7 cellular contexts compared by ENCODE assay signal in the genomic region with DNA sequence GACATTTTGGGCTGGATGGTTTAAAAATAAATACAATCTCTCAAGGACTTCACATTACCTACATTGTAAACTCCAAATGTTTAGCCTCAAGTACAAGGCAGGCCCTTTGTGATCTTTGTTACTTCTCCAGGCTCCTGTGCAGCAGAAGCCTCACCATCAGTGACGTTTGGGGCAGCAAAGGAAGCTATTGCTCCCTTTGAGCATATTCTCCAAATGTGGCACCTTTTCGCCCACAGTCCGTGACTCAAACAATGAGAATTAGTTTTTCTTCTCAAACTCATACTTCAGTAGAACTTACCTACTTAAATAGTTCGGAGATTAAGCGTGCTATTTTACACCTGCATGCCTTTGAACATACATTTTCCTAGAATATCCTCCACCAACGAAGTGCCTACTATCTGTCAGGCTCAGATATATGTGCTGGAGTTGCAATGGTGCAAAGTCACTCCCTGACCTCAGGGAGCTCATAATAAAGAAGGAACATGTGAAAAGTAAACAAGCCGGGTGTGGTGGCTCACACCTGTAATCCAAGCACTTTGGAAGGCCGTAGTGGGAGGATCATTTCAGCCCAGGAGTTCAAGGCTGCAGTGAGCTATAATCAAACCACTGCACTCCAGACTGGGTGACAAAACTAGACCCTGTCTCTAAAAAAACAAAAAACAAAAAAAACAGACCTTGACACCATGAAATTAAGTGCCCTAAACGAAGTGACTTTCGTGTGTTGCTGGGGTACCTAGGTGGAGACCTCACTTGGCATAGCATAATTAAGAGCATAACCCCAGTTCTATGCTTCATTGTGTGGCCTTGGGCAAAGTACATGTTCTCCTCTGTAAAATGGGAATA. TPM values are rescaled to one million over a fixed set of nuclear protein-coding genes. Genes with fewer than 3 reads are reported as not detected.
DNase-seq lines count a peak whose midpoint lies in the region; ATAC-seq lines count a peak whose summit lies in the region.

No MANE protein-coding gene starts in this region.

- H3K27ac ChIP-seq in HUES64 (ENCODE audit: low read depth, low read length) (peak overlapping the region; percentile 92), stomach smooth muscle (ENCODE audit: low read length) (peak overlapping the region; percentile 82)

- peak overlapping the region; percentile 98 for H3K27ac Mint-ChIP-seq in activated T-helper 17 cell treated with anti-CD3 and anti-CD28 coated beads, Interleukin-2, amount 50 U/mL, for 72 hours
- H3K27ac Mint-ChIP-seq in immature natural killer cell, result peak overlapping the region; percentile 92 to 97 (median 94)

- peaks cover 37% of the 10 kb centered on the region for H3K4me1 Mint-ChIP-seq in activated T-helper 17 cell treated with anti-CD3 and anti-CD28 coated beads, Interleukin-2, amount 50 U/mL, for 72 hours
- H3K4me1 Mint-ChIP-seq in immature natural killer cell, result peaks cover 45 to 52% of the 10 kb centered on the region in 2 donors

- H3K9ac ChIP-seq in HUES64 (ENCODE audit: low read depth, low read length), result peak overlapping the region; percentile 83
- peak overlapping the region; percentile 69 to 85 for H3K9ac ChIP-seq in stomach smooth muscle (ENCODE audit: low read length in 2 of 2)

- H3K27me3 ChIP-seq in HUES64 (ENCODE audit: insufficient read depth, low read length), result no peaks in the 10 kb centered on the region
- no peaks in the 10 kb centered on the region for H3K27me3 ChIP-seq in stomach smooth muscle (ENCODE audit: control insufficient read depth in 1 of 2, insufficient read depth in 2 of 2, low read length in 2 of 2)

- peak overlapping the region; percentile 99 for H3K4me3 Mint-ChIP-seq in activated T-helper 17 cell treated with anti-CD3 and anti-CD28 coated beads, Interleukin-2, amount 50 U/mL, for 72 hours
- H3K4me3 Mint-ChIP-seq in immature natural killer cell, result peak overlapping the region; percentile 92 to 99 (median 97)

- no peak for ATAC-seq in activated T-helper 17 cell treated with anti-CD3 and anti-CD28 coated beads, Interleukin-2, amount 50 U/mL, for 72 hours (replicated peaks)
- no peak for ATAC-seq in GM19351 (IDR thresholded peaks at IDR 0.05; ENCODE audit: unreplicated experiment)

- H3K4me1 ChIP-seq in HUES64 (ENCODE audit: insufficient read depth, low read length) (peaks cover 22% of the 10 kb centered on the region), stomach smooth muscle (ENCODE audit: control insufficient read depth, insufficient read depth, low read length) (peaks cover 35% of the 10 kb centered on the region)

- no peaks in the 10 kb centered on the region for H3K27me3 Mint-ChIP-seq in activated T-helper 17 cell treated with anti-CD3 and anti-CD28 coated beads, Interleukin-2, amount 50 U/mL, for 72 hours
- H3K27me3 Mint-ChIP-seq in immature natural killer cell (ENCODE audit: low read depth in 3 of 3), result peaks cover 7 to 26% (median 11%) of the 10 kb centered on the region in 3 donors

- peak overlapping the region; percentile 74 for H3K4me3 ChIP-seq in HUES64 (ENCODE audit: low read length)
- peak overlapping the region; percentile 81 to 96 for H3K4me3 ChIP-seq in stomach smooth muscle (ENCODE audit: low read length in 2 of 2)

- peaks cover 46% of the 10 kb centered on the region for H3K36me3 Mint-ChIP-seq in activated T-helper 17 cell treated with anti-CD3 and anti-CD28 coated beads, Interleukin-2, amount 50 U/mL, for 72 hours (ENCODE audit: low read depth)
- peaks cover 12 to 19% (median 15%) of the 10 kb centered on the region in 3 donors for H3K36me3 Mint-ChIP-seq in immature natural killer cell

- DNase-seq in immature natural killer cell (no peak), NCI-H446 treated with DMSO at 0.1 percent for 48 hours (lab: John Stamatoyannopoulos, UW) (no peak)
- no peak for DNase-seq in stimulated activated CD4-positive, alpha-beta T cell treated with anti-CD3 and anti-CD28 coated beads, Interleukin-2, amount 100 ng/mL, for 48 hours

- H3K9me3 Mint-ChIP-seq in activated T-helper 17 cell treated with anti-CD3 and anti-CD28 coated beads, Interleukin-2, amount 50 U/mL, for 72 hours, result no peaks in the 10 kb centered on the region
- no peaks in the 10 kb centered on the region for H3K9me3 Mint-ChIP-seq in immature natural killer cell

- H3K9me3 ChIP-seq in HUES64 (ENCODE audit: insufficient read depth, low read depth, low read length), result no peaks in the 10 kb centered on the region
- no peaks in the 10 kb centered on the region for H3K9me3 ChIP-seq in stomach smooth muscle (ENCODE audit: control insufficient read depth in 2 of 2, low read length in 2 of 2)

- peaks cover 26% of the 10 kb centered on the region for H3K36me3 ChIP-seq in HUES64 (ENCODE audit: insufficient read depth, low read length)
- H3K36me3 ChIP-seq in stomach smooth muscle (ENCODE audit: control insufficient read depth in 2 of 2, insufficient read depth in 2 of 2, low read length in 2 of 2), result peaks cover 15 to 16% of the 10 kb centered on the region in 2 donors

- 86% methylated on average over 10 of the region's 10 CpGs for WGBS in HUES64

RNA-seq across cellular contexts. Expression of a gene that starts 1.2 kb away (rescaled TPM):
- polyA plus RNA-seq in HUES64 (2013, experiment 1 of 2), result 55.5 TPM
- polyA plus RNA-seq in HUES64 (2013, experiment 2 of 2), result 44.7 TPM
- total RNA-seq in activated T-helper 17 cell treated with anti-CD3 and anti-CD28 coated beads, Interleukin-2, amount 50 U/mL, for 72 hours, result 10 to 100 TPM; 26.9 to 55.2 TPM
- polyA plus RNA-seq in immature natural killer cell, result 10 to 100 TPM; 24.2 to 35.4 (median 31.7) TPM

RNA-seq across cellular contexts. Expression of a gene that starts 4.0 kb away (rescaled TPM):
- 11.8 TPM for polyA plus RNA-seq in HUES64 (2013, experiment 1 of 2)
- 12.5 TPM for polyA plus RNA-seq in HUES64 (2013, experiment 2 of 2)
- 10 to 100 TPM; 31.3 to 36.3 TPM for total RNA-seq in activated T-helper 17 cell treated with anti-CD3 and anti-CD28 coated beads, Interleukin-2, amount 50 U/mL, for 72 hours
- polyA plus RNA-seq in immature natural killer cell, result 10 to 100 TPM; 23.0 to 39.2 (median 35.4) TPM

RNA-seq across cellular contexts. Expression of a gene that starts 18.0 kb away (rescaled TPM):
- not detected for polyA plus RNA-seq in HUES64 (2013, experiment 1 of 2)
- polyA plus RNA-seq in HUES64 (2013, experiment 2 of 2), result not detected
- 1 to 10 TPM in 1 of 2 donors, not detected in 1; 1.2 TPM for total RNA-seq in activated T-helper 17 cell treated with anti-CD3 and anti-CD28 coated beads, Interleukin-2, amount 50 U/mL, for 72 hours
- not detected for polyA plus RNA-seq in immature natural killer cell

RNA-seq across cellular contexts. Expression of a gene that starts 20.2 kb away (rescaled TPM):
- polyA plus RNA-seq in HUES64 (2013, experiment 1 of 2), result 7.7 TPM
- 11.5 TPM for polyA plus RNA-seq in HUES64 (2013, experiment 2 of 2)
- total RNA-seq in activated T-helper 17 cell treated with anti-CD3 and anti-CD28 coated beads, Interleukin-2, amount 50 U/mL, for 72 hours, result 10 to 100 TPM in 1 of 2 donors, 1 to 10 TPM in 1; 1.3 to 11.8 TPM
- 1 to 10 TPM; 1.2 to 3.9 (median 2.6) TPM for polyA plus RNA-seq in immature natural killer cell

RNA-seq across cellular contexts. Expression of a gene that starts 41.2 kb away (rescaled TPM):
- polyA plus RNA-seq in HUES64 (2013, experiment 1 of 2), result not detected
- not detected for polyA plus RNA-seq in HUES64 (2013, experiment 2 of 2)
- total RNA-seq in activated T-helper 17 cell treated with anti-CD3 and anti-CD28 coated beads, Interleukin-2, amount 50 U/mL, for 72 hours, result not detected
- polyA plus RNA-seq in immature natural killer cell, result not detected
